Comparison of ENCODE assay signal across 1 cellular context in the genomic region with DNA sequence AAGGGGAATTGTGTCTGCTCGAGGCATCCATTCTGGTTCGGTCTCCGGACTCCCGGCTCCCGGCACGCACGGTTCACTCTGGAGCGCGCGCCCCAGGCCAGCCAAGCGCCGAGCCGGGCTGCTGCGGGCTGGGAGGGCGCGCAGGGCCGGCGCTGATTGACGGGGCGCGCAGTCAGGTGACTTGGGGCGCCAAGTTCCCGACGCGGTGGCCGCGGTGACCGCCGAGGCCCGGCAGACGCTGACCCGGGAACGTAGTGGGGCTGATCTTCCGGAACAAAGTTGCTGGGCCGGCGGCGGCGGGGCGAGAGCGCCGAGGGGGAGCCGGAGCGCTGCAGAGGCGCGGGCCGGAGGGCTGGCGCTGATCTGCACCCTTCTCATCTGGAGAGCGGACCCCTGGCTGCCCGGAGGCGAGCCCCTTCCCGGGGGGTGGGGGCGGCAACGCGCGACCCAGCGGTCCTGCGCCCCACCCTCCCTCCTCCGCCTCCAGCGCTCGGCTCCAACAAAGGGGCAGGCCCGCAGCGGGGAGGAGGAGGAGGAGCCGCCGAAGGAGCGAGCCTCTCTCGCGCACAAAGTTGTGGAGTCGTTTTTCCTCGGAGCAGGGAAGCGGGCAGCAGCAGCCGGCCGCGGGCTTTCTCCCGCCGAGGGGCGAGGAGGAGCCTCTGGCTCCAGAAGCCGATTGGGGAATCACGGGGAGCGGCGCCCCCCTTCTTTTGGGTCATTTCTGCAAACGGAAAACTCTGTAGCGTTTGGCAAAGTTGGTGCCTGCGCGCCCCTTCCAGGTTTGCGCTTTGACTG.
TF ChIP-seq lines count a peak whose summit lies in the region.

Gene UTRN, plus strand, starts transcription at position 583 of the 795 bp plus-strand sequence. CDS start 6,494 bp downstream, outside the sequence.

TF ChIP-seq in HepG2, 621 proteins besides CTCF, POLR2A, EP300 and RAD21 (continued from another document and continues in another):
- TF ChIP-seq, protein P1, sequence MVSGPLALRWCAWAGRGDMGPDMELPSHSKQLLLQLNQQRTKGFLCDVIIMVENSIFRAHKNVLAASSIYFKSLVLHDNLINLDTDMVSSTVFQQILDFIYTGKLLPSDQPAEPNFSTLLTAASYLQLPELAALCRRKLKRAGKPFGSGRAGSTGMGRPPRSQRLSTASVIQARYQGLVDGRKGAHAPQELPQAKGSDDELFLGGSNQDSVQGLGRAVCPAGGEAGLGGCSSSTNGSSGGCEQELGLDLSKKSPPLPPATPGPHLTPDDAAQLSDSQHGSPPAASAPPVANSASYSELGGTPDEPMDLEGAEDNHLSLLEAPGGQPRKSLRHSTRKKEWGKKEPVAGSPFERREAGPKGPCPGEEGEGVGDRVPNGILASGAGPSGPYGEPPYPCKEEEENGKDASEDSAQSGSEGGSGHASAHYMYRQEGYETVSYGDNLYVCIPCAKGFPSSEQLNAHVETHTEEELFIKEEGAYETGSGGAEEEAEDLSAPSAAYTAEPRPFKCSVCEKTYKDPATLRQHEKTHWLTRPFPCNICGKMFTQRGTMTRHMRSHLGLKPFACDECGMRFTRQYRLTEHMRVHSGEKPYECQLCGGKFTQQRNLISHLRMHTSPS (CRISPR knock-in tag; IDR thresholded peaks at IDR 0.05; ENCODE audit: low read depth), result no peak; the same call in 1 of the 2 replicates
- TF ChIP-seq NR1H2 (CRISPR knock-in tag; IDR thresholded peaks at IDR 0.05; ENCODE audit: borderline replicate concordance, low read depth) (peak; percentile 17; the same call in 1 of the 2 replicates), TRIM22 (IDR thresholded peaks at IDR 0.05) (no peak), AHDC1 (CRISPR knock-in tag; IDR thresholded peaks at IDR 0.05; ENCODE audit: borderline replicate concordance) (peak; percentile 83), ZNF800 (CRISPR knock-in tag; IDR thresholded peaks at IDR 0.05) (peak; percentile 99), ZNF629 (CRISPR knock-in tag; conservative IDR thresholded peaks at IDR 0.05) (peak; percentile 59), HNRNPH1 (optimal IDR thresholded peaks at IDR 0.05; ENCODE audit: low read depth, low read length) (no peak), DPF2 (CRISPR knock-in tag; IDR thresholded peaks at IDR 0.05; ENCODE audit: borderline replicate concordance, low read depth) (no peak), ZKSCAN8 (CRISPR knock-in tag; IDR thresholded peaks at IDR 0.05; ENCODE audit: borderline replicate concordance) (peak; percentile 74; the same call in 1 of the 2 replicates), SALL1 (CRISPR knock-in tag; IDR thresholded peaks at IDR 0.05) (peak; percentile 96), WIZ (CRISPR knock-in tag; IDR thresholded peaks at IDR 0.05) (no peak; the same call in 1 of the 2 replicates), ZNF383 (CRISPR knock-in tag; IDR thresholded peaks at IDR 0.05; ENCODE audit: borderline replicate concordance) (no peak), ZBTB21 (CRISPR knock-in tag; IDR thresholded peaks at IDR 0.05) (no peak), FOSL2 (CRISPR knock-in tag; IDR thresholded peaks at IDR 0.05) (peak; percentile 20; the same call in 1 of the 2 replicates), RFX3 (CRISPR knock-in tag; IDR thresholded peaks at IDR 0.05) (0 out of 2 replicates have a peak, but pooled peaks have one; percentile 3), ATF1 (CRISPR knock-in tag; IDR thresholded peaks at IDR 0.05) (no peak), ZNF124 (CRISPR knock-in tag; IDR thresholded peaks at IDR 0.05) (no peak; the same call in 1 of the 2 replicates), KAT2B (IDR thresholded peaks at IDR 0.05; ENCODE audit: borderline replicate concordance, low read depth, low read length) (no peak), CBX1 (IDR thresholded peaks at IDR 0.05; ENCODE audit: low read depth) (no peak), RNF2 (conservative IDR thresholded peaks at IDR 0.05; ENCODE audit: low read depth) (peak; percentile 75), NCOA5 (CRISPR knock-in tag; IDR thresholded peaks at IDR 0.05) (no peak), CENPX (CRISPR knock-in tag; IDR thresholded peaks at IDR 0.05) (no peak), ZNF484 (CRISPR knock-in tag; IDR thresholded peaks at IDR 0.05; ENCODE audit: borderline replicate concordance, low read depth) (no peak), ZNF296 (CRISPR knock-in tag; conservative IDR thresholded peaks at IDR 0.05) (peak; percentile 90), DMTF1 (CRISPR knock-in tag; IDR thresholded peaks at IDR 0.05) (no peak), ZMAT5 (CRISPR knock-in tag; IDR thresholded peaks at IDR 0.05; ENCODE audit: borderline replicate concordance, low read depth) (no peak), AGO1 (IDR thresholded peaks at IDR 0.05; ENCODE audit: low read depth, low read length, poor library complexity, severe bottlenecking) (no peak), MEIS1 (CRISPR knock-in tag; IDR thresholded peaks at IDR 0.05; ENCODE audit: borderline replicate concordance) (peak; percentile 97), NPAS2 (CRISPR knock-in tag; IDR thresholded peaks at IDR 0.05; ENCODE audit: borderline replicate concordance) (no peak), GLMP (CRISPR knock-in tag; IDR thresholded peaks at IDR 0.05; ENCODE audit: borderline replicate concordance) (0 out of 2 replicates have a peak, but pooled peaks have one; percentile 18), EZH2 (conservative IDR thresholded peaks at IDR 0.05; ENCODE audit: low read depth, low read length) (no peak), ZNF550 (CRISPR knock-in tag; IDR thresholded peaks at IDR 0.05; ENCODE audit: borderline replicate concordance) (no peak)
- TF ChIP-seq, protein P2, sequence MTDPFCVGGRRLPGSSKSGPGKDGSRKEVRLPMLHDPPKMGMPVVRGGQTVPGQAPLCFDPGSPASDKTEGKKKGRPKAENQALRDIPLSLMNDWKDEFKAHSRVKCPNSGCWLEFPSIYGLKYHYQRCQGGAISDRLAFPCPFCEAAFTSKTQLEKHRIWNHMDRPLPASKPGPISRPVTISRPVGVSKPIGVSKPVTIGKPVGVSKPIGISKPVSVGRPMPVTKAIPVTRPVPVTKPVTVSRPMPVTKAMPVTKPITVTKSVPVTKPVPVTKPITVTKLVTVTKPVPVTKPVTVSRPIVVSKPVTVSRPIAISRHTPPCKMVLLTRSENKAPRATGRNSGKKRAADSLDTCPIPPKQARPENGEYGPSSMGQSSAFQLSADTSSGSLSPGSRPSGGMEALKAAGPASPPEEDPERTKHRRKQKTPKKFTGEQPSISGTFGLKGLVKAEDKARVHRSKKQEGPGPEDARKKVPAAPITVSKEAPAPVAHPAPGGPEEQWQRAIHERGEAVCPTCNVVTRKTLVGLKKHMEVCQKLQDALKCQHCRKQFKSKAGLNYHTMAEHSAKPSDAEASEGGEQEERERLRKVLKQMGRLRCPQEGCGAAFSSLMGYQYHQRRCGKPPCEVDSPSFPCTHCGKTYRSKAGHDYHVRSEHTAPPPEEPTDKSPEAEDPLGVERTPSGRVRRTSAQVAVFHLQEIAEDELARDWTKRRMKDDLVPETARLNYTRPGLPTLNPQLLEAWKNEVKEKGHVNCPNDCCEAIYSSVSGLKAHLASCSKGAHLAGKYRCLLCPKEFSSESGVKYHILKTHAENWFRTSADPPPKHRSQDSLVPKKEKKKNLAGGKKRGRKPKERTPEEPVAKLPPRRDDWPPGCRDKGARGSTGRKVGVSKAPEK (CRISPR knock-in tag; IDR thresholded peaks at IDR 0.05; ENCODE audit: borderline replicate concordance), result peak; percentile 2; the same call in 1 of the 2 replicates
- TF ChIP-seq, protein P3, sequence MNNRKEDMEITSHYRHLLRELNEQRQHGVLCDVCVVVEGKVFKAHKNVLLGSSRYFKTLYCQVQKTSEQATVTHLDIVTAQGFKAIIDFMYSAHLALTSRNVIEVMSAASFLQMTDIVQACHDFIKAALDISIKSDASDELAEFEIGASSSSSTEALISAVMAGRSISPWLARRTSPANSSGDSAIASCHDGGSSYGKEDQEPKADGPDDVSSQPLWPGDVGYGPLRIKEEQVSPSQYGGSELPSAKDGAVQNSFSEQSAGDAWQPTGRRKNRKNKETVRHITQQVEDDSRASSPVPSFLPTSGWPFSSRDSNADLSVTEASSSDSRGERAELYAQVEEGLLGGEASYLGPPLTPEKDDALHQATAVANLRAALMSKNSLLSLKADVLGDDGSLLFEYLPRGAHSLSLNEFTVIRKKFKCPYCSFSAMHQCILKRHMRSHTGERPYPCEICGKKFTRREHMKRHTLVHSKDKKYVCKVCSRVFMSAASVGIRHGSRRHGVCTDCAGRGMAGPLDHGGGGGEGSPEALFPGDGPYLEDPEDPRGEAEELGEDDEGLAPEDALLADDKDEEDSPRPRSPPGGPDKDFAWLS (CRISPR knock-in tag; IDR thresholded peaks at IDR 0.05; ENCODE audit: borderline replicate concordance), result no peak
